ENCODE assay signal across 16 cellular contexts in genomic region chr5:151110122-151110681, GRCh38. TPM values are rescaled to one million over a fixed set of nuclear protein-coding genes. Genes with fewer than 3 reads are reported as not detected.
DNase-seq lines count a peak whose midpoint lies in the region; ATAC-seq lines count a peak whose summit lies in the region.
"Had no signal": no experiment of that assay in that cellular context is flagged by ENCODE, and none has a peak within 500 bp of the region (broad histone marks: within the 10 kb centered on the region; RNA-seq: fewer than 3 reads in every experiment).

No MANE protein-coding gene starts in this region.

- CTCF ChIA-PET in activated naive CD4-positive, alpha-beta T cell treated with anti-CD3 and anti-CD28 coated beads for 36 hours (lab: Charles Lee) = interaction anchor here (0.7 to 10.6 kb wide), 2 partner anchors 47 to 59 kb away, joined by 3 to 309 read pairs; no protein-coding TSS in a partner anchor
- CTCF ChIA-PET in activated naive CD4-positive, alpha-beta T cell treated with anti-CD3 and anti-CD28 coated beads, Interleukin-2, amount 10 ng/mL, durations not matched to agents 7 days and 5 days (lab: Charles Lee) = interaction anchor here (2.4 to 10.1 kb wide), 2 partner anchors 55 to 62 kb away, joined by 13 to 125 read pairs; no protein-coding TSS in a partner anchor

- peak; percentile 43 for ATAC-seq in HG02571 (IDR thresholded peaks at IDR 0.05; ENCODE audit: unreplicated experiment)

- peak overlapping the region; percentile 80 for H3K27ac Mint-ChIP-seq in activated naive CD4-positive, alpha-beta T cell treated with anti-CD3 and anti-CD28 coated beads for 36 hours
- H3K27ac Mint-ChIP-seq in activated naive CD4-positive, alpha-beta T cell treated with anti-CD3 and anti-CD28 coated beads, Interleukin-2, amount 10 ng/mL, durations not matched to agents 7 days and 5 days = no peak overlapping the region
- H3K27ac Mint-ChIP-seq in activated naive CD8-positive, alpha-beta T cell treated with anti-CD3 and anti-CD28 coated beads for 36 hours = peak overlapping the region; percentile 21
- peak overlapping the region; percentile 58 for H3K27ac Mint-ChIP-seq in stimulated activated naive CD8-positive, alpha-beta T cell treated with anti-CD3 and anti-CD28 coated beads, Interleukin-15, Interleukin-2, amounts not matched to agents 100 ng/mL and 50 ng/mL, for 24 hours

- H3K4me3 Mint-ChIP-seq in activated naive CD4-positive, alpha-beta T cell treated with anti-CD3 and anti-CD28 coated beads for 36 hours = no peak overlapping the region
- H3K4me3 Mint-ChIP-seq in activated naive CD4-positive, alpha-beta T cell treated with anti-CD3 and anti-CD28 coated beads, Interleukin-2, amount 10 ng/mL, durations not matched to agents 7 days and 5 days = no peak overlapping the region
- H3K4me3 Mint-ChIP-seq in activated naive CD8-positive, alpha-beta T cell treated with anti-CD3 and anti-CD28 coated beads for 36 hours = no peak overlapping the region
- no peak overlapping the region for H3K4me3 Mint-ChIP-seq in stimulated activated naive CD8-positive, alpha-beta T cell treated with anti-CD3 and anti-CD28 coated beads, Interleukin-15, Interleukin-2, amounts not matched to agents 100 ng/mL and 50 ng/mL, for 24 hours
- H3K4me3 Mint-ChIP-seq: activated T-cell treated with anti-CD3 and anti-CD28 coated beads, Interleukin-2, amount 50 U/mL, for 4 hours had no signal

- DNase-seq in activated naive CD4-positive, alpha-beta T cell treated with anti-CD3 and anti-CD28 coated beads for 36 hours = no peak
- no peak for DNase-seq in activated naive CD4-positive, alpha-beta T cell treated with anti-CD3 and anti-CD28 coated beads, Interleukin-2, amount 10 ng/mL, durations not matched to agents 7 days and 5 days
- no peak for DNase-seq in activated naive CD8-positive, alpha-beta T cell treated with anti-CD3 and anti-CD28 coated beads for 36 hours
- DNase-seq in posterior vena cava (ENCODE audit: low spot score) (no peak), NCI-H82 (lab: John Stamatoyannopoulos, UW) (no peak), pons (ENCODE audit: low spot score) (no peak)
- DNase-seq: activated T-cell treated with anti-CD3 and anti-CD28 coated beads, Interleukin-2, amount 50 U/mL, for 4 hours; brain microvascular endothelial cell; DND-41; kidney; naive B cell; NCI-H146; NCI-H524 treated with DMSO at 0.1 percent for 48 hours; SHP77 treated with DMSO at 0.1 percent for 48 hours had no signal

- H3K4me1 Mint-ChIP-seq in activated naive CD4-positive, alpha-beta T cell treated with anti-CD3 and anti-CD28 coated beads for 36 hours (ENCODE audit: low read depth) = peaks cover 3% of the 10 kb centered on the region
- no peaks in the 10 kb centered on the region for H3K4me1 Mint-ChIP-seq in activated naive CD4-positive, alpha-beta T cell treated with anti-CD3 and anti-CD28 coated beads, Interleukin-2, amount 10 ng/mL, durations not matched to agents 7 days and 5 days
- peaks cover 1% of the 10 kb centered on the region for H3K4me1 Mint-ChIP-seq in activated naive CD8-positive, alpha-beta T cell treated with anti-CD3 and anti-CD28 coated beads for 36 hours
- H3K4me1 Mint-ChIP-seq in stimulated activated naive CD8-positive, alpha-beta T cell treated with anti-CD3 and anti-CD28 coated beads, Interleukin-15, Interleukin-2, amounts not matched to agents 100 ng/mL and 50 ng/mL, for 24 hours (ENCODE audit: low read depth) = peaks cover 4% of the 10 kb centered on the region

- no peaks in the 10 kb centered on the region for H3K27me3 Mint-ChIP-seq in activated naive CD4-positive, alpha-beta T cell treated with anti-CD3 and anti-CD28 coated beads for 36 hours (ENCODE audit: low read depth)
- H3K27me3 Mint-ChIP-seq in activated naive CD4-positive, alpha-beta T cell treated with anti-CD3 and anti-CD28 coated beads, Interleukin-2, amount 10 ng/mL, durations not matched to agents 7 days and 5 days = no peaks in the 10 kb centered on the region
- H3K27me3 Mint-ChIP-seq in activated naive CD8-positive, alpha-beta T cell treated with anti-CD3 and anti-CD28 coated beads for 36 hours = no peaks in the 10 kb centered on the region
- H3K27me3 Mint-ChIP-seq in stimulated activated naive CD8-positive, alpha-beta T cell treated with anti-CD3 and anti-CD28 coated beads, Interleukin-15, Interleukin-2, amounts not matched to agents 100 ng/mL and 50 ng/mL, for 24 hours = no peaks in the 10 kb centered on the region
- H3K27me3 Mint-ChIP-seq: naive B cell had no signal

- no peaks in the 10 kb centered on the region for H3K9me3 Mint-ChIP-seq in activated naive CD4-positive, alpha-beta T cell treated with anti-CD3 and anti-CD28 coated beads for 36 hours
- H3K9me3 Mint-ChIP-seq in activated naive CD4-positive, alpha-beta T cell treated with anti-CD3 and anti-CD28 coated beads, Interleukin-2, amount 10 ng/mL, durations not matched to agents 7 days and 5 days = no peaks in the 10 kb centered on the region
- H3K9me3 Mint-ChIP-seq in activated naive CD8-positive, alpha-beta T cell treated with anti-CD3 and anti-CD28 coated beads for 36 hours = no peaks in the 10 kb centered on the region
- H3K9me3 Mint-ChIP-seq in stimulated activated naive CD8-positive, alpha-beta T cell treated with anti-CD3 and anti-CD28 coated beads, Interleukin-15, Interleukin-2, amounts not matched to agents 100 ng/mL and 50 ng/mL, for 24 hours = no peaks in the 10 kb centered on the region
- H3K9me3 Mint-ChIP-seq: activated T-cell treated with anti-CD3 and anti-CD28 coated beads, Interleukin-2, amount 50 U/mL, for 4 hours; naive B cell had no signal

- peaks cover 44% of the 10 kb centered on the region for H3K36me3 Mint-ChIP-seq in activated naive CD4-positive, alpha-beta T cell treated with anti-CD3 and anti-CD28 coated beads for 36 hours (ENCODE audit: low read depth)
- H3K36me3 Mint-ChIP-seq in activated naive CD4-positive, alpha-beta T cell treated with anti-CD3 and anti-CD28 coated beads, Interleukin-2, amount 10 ng/mL, durations not matched to agents 7 days and 5 days = peaks cover 65% of the 10 kb centered on the region
- peaks cover 25% of the 10 kb centered on the region for H3K36me3 Mint-ChIP-seq in activated naive CD8-positive, alpha-beta T cell treated with anti-CD3 and anti-CD28 coated beads for 36 hours
- peaks cover 78% of the 10 kb centered on the region for H3K36me3 Mint-ChIP-seq in stimulated activated naive CD8-positive, alpha-beta T cell treated with anti-CD3 and anti-CD28 coated beads, Interleukin-15, Interleukin-2, amounts not matched to agents 100 ng/mL and 50 ng/mL, for 24 hours (ENCODE audit: low read depth)

- intact Hi-C loops in activated naive CD4-positive, alpha-beta T cell treated with anti-CD3 and anti-CD28 coated beads for 36 hours (cut with micrococcal nuclease) = no loop called here
- intact Hi-C loops in posterior vena cava (cut with DNase I) = no loop called here

RNA-seq across cellular contexts. Expression of gene TNIP1, which starts 29.4 kb away (rescaled TPM):
- total RNA-seq in activated naive CD4-positive, alpha-beta T cell treated with anti-CD3 and anti-CD28 coated beads for 36 hours = 100 to 1,000 TPM; 238 to 263 TPM
- 100 to 1,000 TPM; 185 to 189 TPM for total RNA-seq in activated naive CD8-positive, alpha-beta T cell treated with anti-CD3 and anti-CD28 coated beads for 36 hours
- total RNA-seq in posterior vena cava = 10 to 100 TPM; 56.7 to 77.5 TPM

RNA-seq across cellular contexts. Expression of gene ANXA6, which starts 47.4 kb away (rescaled TPM):
- 100 to 1,000 TPM; 272 to 284 TPM for total RNA-seq in activated naive CD4-positive, alpha-beta T cell treated with anti-CD3 and anti-CD28 coated beads for 36 hours
- 100 to 1,000 TPM; 407 to 417 TPM for total RNA-seq in activated naive CD8-positive, alpha-beta T cell treated with anti-CD3 and anti-CD28 coated beads for 36 hours
- total RNA-seq in posterior vena cava = 100 to 1,000 TPM; 328 to 430 TPM
